In genomic region chr14:100669011-100669412, GRCh38 we compare ENCODE assay signal across 1 cellular context.
TF ChIP-seq lines count a peak whose summit lies in the region.

No MANE protein-coding gene starts in this region.

TF ChIP-seq in HepG2, 621 proteins besides CTCF, POLR2A, EP300 and RAD21:
- TF ChIP-seq ZNF598 (CRISPR knock-in tag; IDR thresholded peaks at IDR 0.05; ENCODE audit: borderline replicate concordance) = 0 out of 2 replicates have a peak, but pooled peaks have one; percentile 18
- TF ChIP-seq ZNF207 (IDR thresholded peaks at IDR 0.05; ENCODE audit: borderline replicate concordance) = no peak
- no peak for TF ChIP-seq SUZ12 (IDR thresholded peaks at IDR 0.05; ENCODE audit: low read depth, low read length)
- peak; percentile 10 for TF ChIP-seq ZNF18 (CRISPR knock-in tag; IDR thresholded peaks at IDR 0.05; ENCODE audit: insufficient replicate concordance)
- TF ChIP-seq ZNF225 (CRISPR knock-in tag; IDR thresholded peaks at IDR 0.05) = no peak
- TF ChIP-seq CHD2 (IDR thresholded peaks at IDR 0.05; ENCODE audit: low read depth, low read length) = no peak
- no peak for TF ChIP-seq ZFP82 (CRISPR knock-in tag; IDR thresholded peaks at IDR 0.05; ENCODE audit: borderline replicate concordance)
- no peak for TF ChIP-seq CENPBD1 (CRISPR knock-in tag; IDR thresholded peaks at IDR 0.05; ENCODE audit: borderline replicate concordance, low read depth)
- no peak for TF ChIP-seq CSRNP1 (CRISPR knock-in tag; IDR thresholded peaks at IDR 0.05)
- no peak for TF ChIP-seq ZNF33B (CRISPR knock-in tag; IDR thresholded peaks at IDR 0.05)
- no peak for TF ChIP-seq REST (IDR thresholded peaks at IDR 0.05; ENCODE audit: borderline replicate concordance in 1 of 2, low read depth in 1 of 2, low read length in 2 of 2)
- no peak for TF ChIP-seq BCLAF1 (IDR thresholded peaks at IDR 0.05)
- no peak for TF ChIP-seq PATZ1 (CRISPR knock-in tag; IDR thresholded peaks at IDR 0.05)
- TF ChIP-seq PHB2 (IDR thresholded peaks at IDR 0.05; ENCODE audit: partially characterized antibody) = no peak
- TF ChIP-seq ZNF512 (CRISPR knock-in tag; IDR thresholded peaks at IDR 0.05) = no peak
- no peak for TF ChIP-seq IKZF4 (CRISPR knock-in tag; IDR thresholded peaks at IDR 0.05; ENCODE audit: borderline replicate concordance, low read depth, not compliant biosample characterization)
TF ChIP-seq in HepG2: peak in this region for 2.
